ENCODE assay signal across 8 cellular contexts in the genomic region with DNA sequence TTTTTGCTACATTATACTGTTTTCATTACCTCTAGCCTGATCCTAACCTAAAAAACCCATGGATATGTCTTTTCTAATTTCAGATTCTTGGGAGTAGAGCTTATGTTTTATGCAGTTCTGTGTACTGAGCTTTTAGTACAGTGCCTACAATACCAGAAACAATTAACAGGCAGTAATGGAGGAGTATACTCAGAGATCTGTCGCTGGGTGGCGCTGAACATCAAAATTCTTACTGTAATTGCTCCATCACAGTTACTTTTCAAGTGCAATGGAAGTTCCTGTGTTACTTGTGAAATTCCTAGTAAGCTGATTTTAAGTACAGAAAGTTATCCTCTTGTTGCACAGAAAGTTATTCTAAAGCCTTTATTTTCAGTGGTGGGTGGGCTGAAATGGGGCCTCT.
DNase-seq lines count a peak whose midpoint lies in the region; ATAC-seq, FAIRE-seq and TF ChIP-seq lines count a peak whose summit lies in the region.

No MANE protein-coding gene starts in this region.

- H3K4me3 ChIP-seq in DOHH2 (ENCODE audit: low read length) = no peak overlapping the region
- H3K4me3 ChIP-seq in GM12878 = no peak overlapping the region

- peak; percentile 60 for TF ChIP-seq CTCF in DOHH2 (IDR thresholded peaks at IDR 0.05; ENCODE audit: low read depth, low read length, poor library complexity, severe bottlenecking)
- TF ChIP-seq CTCF in GM12878 (IDR thresholded peaks at IDR 0.05 in 2 of 3, conservative IDR thresholded peaks at IDR 0.05 in 1 of 3; ENCODE audit: control insufficient read depth in 2 of 3, extremely low read depth in 1 of 3, insufficient read depth in 1 of 3, low read depth in 3 of 3, low read length in 3 of 3) = peak; percentile 43 to 59 (median 55); a peak in 5 of 6 replicates

- SMC1A ChIA-PET in GM12878 (lab: Charles Lee; ENCODE audit: uncharacterized antibody, unreplicated experiment) = interaction anchor here (0.7 to 3.0 kb wide), 19 partner anchors 8 to 389 kb away, joined by 3 to 15 read pairs (median 4); no protein-coding TSS in a partner anchor

- RAD21 ChIA-PET in GM12878 (lab: Charles Lee; ENCODE audit: unreplicated experiment) = interaction anchor here (0.7 to 2.5 kb wide), 11 partner anchors 20 to 616 kb away, joined by 3 to 12 read pairs (median 4); no protein-coding TSS in a partner anchor

- 0% methylated on average over 2 of the region's 2 CpGs for WGBS in GM12878 (ENCODE audit: insufficient coverage, insufficient replicate concordance, low lambda C conversion rate, missing lambda C conversion rate)

- TF ChIP-seq POLR2A in GM12878 (IDR thresholded peaks at IDR 0.05; ENCODE audit: low read depth, low read length) = no peak

- no peaks in the 10 kb centered on the region for H3K4me1 ChIP-seq in DOHH2 (ENCODE audit: control insufficient read depth, low read length)
- no peaks in the 10 kb centered on the region for H3K4me1 ChIP-seq in GM12878 (ENCODE audit: control insufficient read depth, insufficient read depth, low read length)

- no peak overlapping the region for H3K27ac ChIP-seq in DOHH2 (ENCODE audit: low read depth, low read length)
- H3K27ac ChIP-seq in GM12878 (ENCODE audit: control insufficient read depth, insufficient read depth) = no peak overlapping the region

- H3K9me3 ChIP-seq in DOHH2 (ENCODE audit: control insufficient read depth, insufficient read depth, low read length) (no peaks in the 10 kb centered on the region), GM12878 (replicated peaks; ENCODE audit: control insufficient read depth, insufficient read depth, low read length) (peaks cover 3% of the 10 kb centered on the region; the same call in 2 of the 3 replicates)

- intact Hi-C loops in GM12878 (cut with micrococcal nuclease; ENCODE audit: unreplicated experiment) = loop anchor here (2.0 to 5.0 kb wide), 2 partner anchors 305 to 342 kb away; no protein-coding TSS in a partner anchor

- H3K79me2 ChIP-seq in DOHH2 (ENCODE audit: control insufficient read depth, low read length) = no peaks in the 10 kb centered on the region
- H3K79me2 ChIP-seq in GM12878 (ENCODE audit: control insufficient read depth, insufficient read depth, low read length) = no peaks in the 10 kb centered on the region

- FAIRE-seq in GM12878 (lab: Jason Lieb, UNC) = no peak

- peak; percentile 30; the same call in 1 of the 2 replicates for TF ChIP-seq RAD21 in GM12878 (IDR thresholded peaks at IDR 0.05; ENCODE audit: insufficient read depth, low read depth, low read length)

- no peaks in the 10 kb centered on the region for H3K36me3 ChIP-seq in DOHH2 (ENCODE audit: control insufficient read depth, low read length)
- no peaks in the 10 kb centered on the region for H3K36me3 ChIP-seq in GM12878 (ENCODE audit: control insufficient read depth in 2 of 2, insufficient read depth in 2 of 2, low read length in 1 of 2)

- no peak overlapping the region for H3K9ac ChIP-seq in GM12878 (ENCODE audit: control insufficient read depth, insufficient read depth, low read length)

- BruUV-seq in GM12878 (replicated peaks; lab: Mats Ljungman, UMichigan) = no TSS peak

- in situ Hi-C loops in GM12878 (cut with MboI) = no loop called here

- no peak for TF ChIP-seq EP300 in GM12878 (IDR thresholded peaks at IDR 0.05; ENCODE audit: borderline replicate concordance in 1 of 2, control insufficient read depth in 1 of 2, low read depth in 2 of 2, low read length in 2 of 2)

- peak; percentile 95 for ATAC-seq in GM12878
- no peak for ATAC-seq in HG03342 (IDR thresholded peaks at IDR 0.05; ENCODE audit: unreplicated experiment)

- no peaks in the 10 kb centered on the region for H3K27me3 ChIP-seq in DOHH2 (ENCODE audit: control insufficient read depth, low read length)
- no peaks in the 10 kb centered on the region for H3K27me3 ChIP-seq in GM12878 (replicated peaks in 1 of 2; ENCODE audit: control insufficient read depth in 2 of 2, insufficient read depth in 2 of 2, low read length in 1 of 2)

- no peaks in the 10 kb centered on the region for H3F3A ChIP-seq in DOHH2 (ENCODE audit: control insufficient read depth, insufficient read depth)

- no peak overlapping the region for H2AFZ ChIP-seq in GM12878 (ENCODE audit: control insufficient read depth, low read depth, low read length)

- POLR2A ChIA-PET in HEK293T (lab: Yijun Ruan, JAX) = no interaction called here
- POLR2A ChIA-PET in GM12878 (lab: Charles Lee) = interaction anchor here (1.2 kb wide), 1 partner anchor 64 kb away, joined by 3 read pairs; no protein-coding TSS in a partner anchor

- H3K9me2 ChIP-seq in DOHH2 (replicated peaks; ENCODE audit: control insufficient read depth, low read length) = no peaks in the 10 kb centered on the region

- H4K20me1 ChIP-seq in DOHH2 (ENCODE audit: control insufficient read depth, insufficient read depth, low read depth, low read length) = no peaks in the 10 kb centered on the region
- H4K20me1 ChIP-seq in GM12878 (ENCODE audit: control insufficient read depth, insufficient read depth) = no peaks in the 10 kb centered on the region

- H3K4me2 ChIP-seq in DOHH2 (ENCODE audit: low read length) (no peak overlapping the region), GM12878 (ENCODE audit: control insufficient read depth, insufficient read depth) (no peak overlapping the region)

- CTCF ChIA-PET in HEK293T (lab: Yijun Ruan, JAX) (interaction anchor here (0.6 to 1.3 kb wide), 13 partner anchors 10 to 508 kb away, joined by 3 to 4 read pairs (median 3); a partner anchor contains a TSS), GM12878 (lab: Yijun Ruan, JAX) (interaction anchor here (0.6 to 2.6 kb wide), 46 partner anchors 9 to 411 kb away, joined by 3 to 27 read pairs (median 5); no protein-coding TSS in a partner anchor)

- DNase-seq in HEK293T (ENCODE audit: extremely low spot score) (peak; percentile 33), NCI-H82 treated with DMSO at 0.1 percent for 48 hours (lab: John Stamatoyannopoulos, UW; ENCODE audit: unreplicated experiment) (peak; percentile 52), GM12878 (ENCODE audit: low read depth, low spot score) (no peak), islet precursor cell (peak; percentile 71), NCI-H1092 treated with DMSO at 0.1 percent for 48 hours (lab: John Stamatoyannopoulos, UW) (no peak)
- peak; percentile 25 for DNase-seq in stimulated activated CD4-positive, alpha-beta T cell treated with anti-CD3 and anti-CD28 coated beads, Interleukin-4, amount 100 ng/mL, for 1 hour

TF ChIP-seq in HEK293T, 16 proteins besides CTCF, POLR2A, EP300 and RAD21:
- TF ChIP-seq TARDBP (IDR thresholded peaks at IDR 0.05) (no peak), ZNF384 (IDR thresholded peaks at IDR 0.05) (no peak), NFRKB (IDR thresholded peaks at IDR 0.05) (no peak), FOXA1 (IDR thresholded peaks at IDR 0.05) (no peak), BHLHE40 (IDR thresholded peaks at IDR 0.05; ENCODE audit: borderline replicate concordance) (no peak), CTBP1 (IDR thresholded peaks at IDR 0.05; ENCODE audit: borderline replicate concordance) (no peak), SUZ12 (IDR thresholded peaks at IDR 0.05) (no peak)
- TF ChIP-seq, protein P1, sequence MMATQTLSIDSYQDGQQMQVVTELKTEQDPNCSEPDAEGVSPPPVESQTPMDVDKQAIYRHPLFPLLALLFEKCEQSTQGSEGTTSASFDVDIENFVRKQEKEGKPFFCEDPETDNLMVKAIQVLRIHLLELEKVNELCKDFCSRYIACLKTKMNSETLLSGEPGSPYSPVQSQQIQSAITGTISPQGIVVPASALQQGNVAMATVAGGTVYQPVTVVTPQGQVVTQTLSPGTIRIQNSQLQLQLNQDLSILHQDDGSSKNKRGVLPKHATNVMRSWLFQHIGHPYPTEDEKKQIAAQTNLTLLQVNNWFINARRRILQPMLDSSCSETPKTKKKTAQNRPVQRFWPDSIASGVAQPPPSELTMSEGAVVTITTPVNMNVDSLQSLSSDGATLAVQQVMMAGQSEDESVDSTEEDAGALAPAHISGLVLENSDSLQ (IDR thresholded peaks at IDR 0.05) = no peak

TF ChIP-seq in GM12878, 131 proteins besides CTCF, POLR2A, EP300 and RAD21:
- TF ChIP-seq ZNF24 (IDR thresholded peaks at IDR 0.05) (peak; percentile 60; the same call in 1 of the 2 replicates), YY1 (IDR thresholded peaks at IDR 0.05; ENCODE audit: low read depth, low read length) (0 out of 2 replicates have a peak, but pooled peaks have one; percentile 15), SMC3 (IDR thresholded peaks at IDR 0.05; ENCODE audit: borderline replicate concordance, low read length) (peak; percentile 10; the same call in 1 of the 2 replicates)
- TF ChIP-seq, protein P2, sequence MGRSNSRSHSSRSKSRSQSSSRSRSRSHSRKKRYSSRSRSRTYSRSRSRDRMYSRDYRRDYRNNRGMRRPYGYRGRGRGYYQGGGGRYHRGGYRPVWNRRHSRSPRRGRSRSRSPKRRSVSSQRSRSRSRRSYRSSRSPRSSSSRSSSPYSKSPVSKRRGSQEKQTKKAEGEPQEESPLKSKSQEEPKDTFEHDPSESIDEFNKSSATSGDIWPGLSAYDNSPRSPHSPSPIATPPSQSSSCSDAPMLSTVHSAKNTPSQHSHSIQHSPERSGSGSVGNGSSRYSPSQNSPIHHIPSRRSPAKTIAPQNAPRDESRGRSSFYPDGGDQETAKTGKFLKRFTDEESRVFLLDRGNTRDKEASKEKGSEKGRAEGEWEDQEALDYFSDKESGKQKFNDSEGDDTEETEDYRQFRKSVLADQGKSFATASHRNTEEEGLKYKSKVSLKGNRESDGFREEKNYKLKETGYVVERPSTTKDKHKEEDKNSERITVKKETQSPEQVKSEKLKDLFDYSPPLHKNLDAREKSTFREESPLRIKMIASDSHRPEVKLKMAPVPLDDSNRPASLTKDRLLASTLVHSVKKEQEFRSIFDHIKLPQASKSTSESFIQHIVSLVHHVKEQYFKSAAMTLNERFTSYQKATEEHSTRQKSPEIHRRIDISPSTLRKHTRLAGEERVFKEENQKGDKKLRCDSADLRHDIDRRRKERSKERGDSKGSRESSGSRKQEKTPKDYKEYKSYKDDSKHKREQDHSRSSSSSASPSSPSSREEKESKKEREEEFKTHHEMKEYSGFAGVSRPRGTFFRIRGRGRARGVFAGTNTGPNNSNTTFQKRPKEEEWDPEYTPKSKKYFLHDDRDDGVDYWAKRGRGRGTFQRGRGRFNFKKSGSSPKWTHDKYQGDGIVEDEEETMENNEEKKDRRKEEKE (IDR thresholded peaks at IDR 0.05) = no peak

Comparison
In these comparisons a context has a peak if more than half of its experiments do, and no peak if none do; other contexts are left out.
1. DNase-seq: peak in HEK293T (single experiment), NCI-H82 treated with DMSO at 0.1 percent for 48 hours (single experiment), islet precursor cell (single experiment) and stimulated activated CD4-positive, alpha-beta T cell treated with anti-CD3 and anti-CD28 coated beads, Interleukin-4, amount 100 ng/mL, for 1 hour (single experiment); none in GM12878 (single experiment) and NCI-H1092 treated with DMSO at 0.1 percent for 48 hours (single experiment).